ENCODE assay signal across 14 cellular contexts in genomic region chr1:3481836-3482589, GRCh38. TPM values are rescaled to one million over a fixed set of nuclear protein-coding genes. Genes with fewer than 3 reads are reported as not detected.
DNase-seq lines count a peak whose midpoint lies in the region; ATAC-seq and TF ChIP-seq lines count a peak whose summit lies in the region.
"Had no signal": no experiment of that assay in that cellular context is flagged by ENCODE, and none has a peak within 500 bp of the region (broad histone marks: within the 10 kb centered on the region; RNA-seq: fewer than 3 reads in every experiment).

No MANE protein-coding gene starts in this region.

- no peak overlapping the region for H3K27ac ChIP-seq in testis
- H3K27ac ChIP-seq: neural progenitor cell had no signal

- peak; percentile 19 for DNase-seq in activated CD4-positive, alpha-beta memory T cell treated with anti-CD3 and anti-CD28 coated beads for 36 hours
- no peak for DNase-seq in activated CD4-positive, alpha-beta memory T cell treated with anti-CD3 and anti-CD28 coated beads, Interleukin-2, amount 10 ng/mL, durations not matched to agents 7 days and 5 days
- DNase-seq in RPMI7951 (ENCODE audit: low read depth) = peak; percentile 47
- DNase-seq in testis = peak; percentile 46
- no peak for DNase-seq in NCI-H2196 treated with DMSO at 0.1 percent for 48 hours (lab: John Stamatoyannopoulos, UW; ENCODE audit: unreplicated experiment)
- DNase-seq: activated CD4-positive, alpha-beta T cell treated with anti-CD3 and anti-CD28 coated beads, Interleukin-2, amount 10 ng/mL, durations not matched to agents 24 days and 14 days; activated naive CD4-positive, alpha-beta T cell treated with Interleukin-2 at 50 U/mL for 16 hours; NCI-H510A treated with DMSO at 0.1 percent for 48 hours had no signal

- CTCF ChIA-PET in activated CD4-positive, alpha-beta memory T cell treated with anti-CD3 and anti-CD28 coated beads for 36 hours (lab: Charles Lee) = interaction anchor here (1.1 to 1.9 kb wide), 3 partner anchors 29 to 146 kb away, joined by 3 to 12 read pairs (median 8); no protein-coding TSS in a partner anchor
- CTCF ChIA-PET in activated CD4-positive, alpha-beta memory T cell treated with anti-CD3 and anti-CD28 coated beads, Interleukin-2, amount 10 ng/mL, durations not matched to agents 7 days and 5 days (lab: Charles Lee) = no interaction called here

- no peak overlapping the region for H3K27ac Mint-ChIP-seq in activated CD4-positive, alpha-beta memory T cell treated with anti-CD3 and anti-CD28 coated beads for 36 hours
- H3K27ac Mint-ChIP-seq in activated CD4-positive, alpha-beta memory T cell treated with anti-CD3 and anti-CD28 coated beads, Interleukin-2, amount 10 ng/mL, durations not matched to agents 7 days and 5 days = no peak overlapping the region
- H3K27ac Mint-ChIP-seq: activated CD4-positive, alpha-beta T cell treated with anti-CD3 and anti-CD28 coated beads, Interleukin-2, amount 10 ng/mL, durations not matched to agents 24 days and 14 days; neural progenitor cell; type B pancreatic cell had no signal

- no peak overlapping the region for H3K4me3 ChIP-seq in testis
- H3K4me3 ChIP-seq: neural progenitor cell had no signal

- TF ChIP-seq POLR2A in testis (IDR thresholded peaks at IDR 0.05) = no peak

- H3K36me3 ChIP-seq in testis (ENCODE audit: low read depth, missing control alignments) = no peaks in the 10 kb centered on the region
- H3K36me3 ChIP-seq: neural progenitor cell had no signal

- WGBS in testis, 2 donors = 63 to 69% methylated on average over 3 to 29 of the region's 29 CpGs

- no peaks in the 10 kb centered on the region for H3K27me3 Mint-ChIP-seq in activated CD4-positive, alpha-beta memory T cell treated with anti-CD3 and anti-CD28 coated beads for 36 hours
- H3K27me3 Mint-ChIP-seq in activated CD4-positive, alpha-beta memory T cell treated with anti-CD3 and anti-CD28 coated beads, Interleukin-2, amount 10 ng/mL, durations not matched to agents 7 days and 5 days = no peaks in the 10 kb centered on the region
- H3K27me3 Mint-ChIP-seq: activated CD4-positive, alpha-beta T cell treated with anti-CD3 and anti-CD28 coated beads, Interleukin-2, amount 10 ng/mL, durations not matched to agents 24 days and 14 days; type B pancreatic cell had no signal

- no peak for TF ChIP-seq CTCF in testis (IDR thresholded peaks at IDR 0.05)

- H3K36me3 Mint-ChIP-seq in activated CD4-positive, alpha-beta memory T cell treated with anti-CD3 and anti-CD28 coated beads for 36 hours = no peaks in the 10 kb centered on the region
- H3K36me3 Mint-ChIP-seq in activated CD4-positive, alpha-beta memory T cell treated with anti-CD3 and anti-CD28 coated beads, Interleukin-2, amount 10 ng/mL, durations not matched to agents 7 days and 5 days (ENCODE audit: low read depth) = no peaks in the 10 kb centered on the region
- H3K36me3 Mint-ChIP-seq: neural progenitor cell, type B pancreatic cell had no signal

- intact Hi-C loops in activated CD4-positive, alpha-beta memory T cell treated with anti-CD3 and anti-CD28 coated beads for 36 hours (cut with micrococcal nuclease) = loop anchor here (2.0 kb wide), 1 partner anchor 29 kb away; no protein-coding TSS in a partner anchor
- intact Hi-C loops in testis (cut with DNase I; ENCODE audit: low total_unique reads) = no loop called here

- H3K4me3 Mint-ChIP-seq in activated CD4-positive, alpha-beta memory T cell treated with anti-CD3 and anti-CD28 coated beads for 36 hours = no peak overlapping the region
- H3K4me3 Mint-ChIP-seq in activated CD4-positive, alpha-beta memory T cell treated with anti-CD3 and anti-CD28 coated beads, Interleukin-2, amount 10 ng/mL, durations not matched to agents 7 days and 5 days = no peak overlapping the region
- H3K4me3 Mint-ChIP-seq: activated CD4-positive, alpha-beta T cell treated with anti-CD3 and anti-CD28 coated beads, Interleukin-2, amount 10 ng/mL, durations not matched to agents 24 days and 14 days; central memory CD8-positive, alpha-beta T cell; neural progenitor cell; type B pancreatic cell had no signal

- no peaks in the 10 kb centered on the region for H3K9me3 ChIP-seq in testis

- no peaks in the 10 kb centered on the region for H3K4me1 Mint-ChIP-seq in activated CD4-positive, alpha-beta memory T cell treated with anti-CD3 and anti-CD28 coated beads for 36 hours (ENCODE audit: low read depth)
- no peaks in the 10 kb centered on the region for H3K4me1 Mint-ChIP-seq in activated CD4-positive, alpha-beta memory T cell treated with anti-CD3 and anti-CD28 coated beads, Interleukin-2, amount 10 ng/mL, durations not matched to agents 7 days and 5 days
- H3K4me1 Mint-ChIP-seq: activated CD4-positive, alpha-beta T cell treated with anti-CD3 and anti-CD28 coated beads, Interleukin-2, amount 10 ng/mL, durations not matched to agents 24 days and 14 days; central memory CD8-positive, alpha-beta T cell; neural progenitor cell had no signal

- H3K27me3 ChIP-seq in testis = no peaks in the 10 kb centered on the region
- H3K27me3 ChIP-seq: neural progenitor cell had no signal

- ATAC-seq in esophagus mucosa = peak; percentile 87
- ATAC-seq in HG03342 (IDR thresholded peaks at IDR 0.05; ENCODE audit: unreplicated experiment) = no peak
- ATAC-seq in HG02885 (IDR thresholded peaks at IDR 0.05; ENCODE audit: poor library complexity, unreplicated experiment) = no peak

- POLR2A ChIA-PET in activated CD4-positive, alpha-beta memory T cell treated with anti-CD3 and anti-CD28 coated beads for 36 hours (lab: Charles Lee) = no interaction called here
- POLR2A ChIA-PET in activated CD4-positive, alpha-beta memory T cell treated with anti-CD3 and anti-CD28 coated beads, Interleukin-2, amount 10 ng/mL, durations not matched to agents 7 days and 5 days (lab: Charles Lee) = no interaction called here

- no peaks in the 10 kb centered on the region for H3K9me3 Mint-ChIP-seq in activated CD4-positive, alpha-beta memory T cell treated with anti-CD3 and anti-CD28 coated beads for 36 hours
- no peaks in the 10 kb centered on the region for H3K9me3 Mint-ChIP-seq in activated CD4-positive, alpha-beta memory T cell treated with anti-CD3 and anti-CD28 coated beads, Interleukin-2, amount 10 ng/mL, durations not matched to agents 7 days and 5 days
- H3K9me3 Mint-ChIP-seq: activated CD4-positive, alpha-beta T cell treated with anti-CD3 and anti-CD28 coated beads, Interleukin-2, amount 10 ng/mL, durations not matched to agents 24 days and 14 days; central memory CD8-positive, alpha-beta T cell; type B pancreatic cell had no signal

- peaks cover 8% of the 10 kb centered on the region for H3K4me1 ChIP-seq in testis
- H3K4me1 ChIP-seq: neural progenitor cell had no signal

RNA-seq across cellular contexts. Expression of gene ARHGEF16, which starts 27.5 kb away (rescaled TPM):
- total RNA-seq in activated CD4-positive, alpha-beta memory T cell treated with anti-CD3 and anti-CD28 coated beads for 36 hours = under 1 TPM; 0.17 to 0.24 TPM
- not detected for total RNA-seq in activated CD4-positive, alpha-beta memory T cell treated with anti-CD3 and anti-CD28 coated beads, Interleukin-2, amount 10 ng/mL, durations not matched to agents 7 days and 5 days
- total RNA-seq in RPMI7951 (2014; rRNA removed; shearing (Covaris generic)) = not detected in 2 replicates
- total RNA-seq in esophagus mucosa (19.9 TPM), testis (10 to 100 TPM; 17.1 to 25.7 TPM)
- polyA plus RNA-seq in testis (ENCODE audit: insufficient read depth, low read depth, low replicate concordance) = 5.7 TPM
- total RNA-seq: activated CD4-positive, alpha-beta T cell treated with anti-CD3 and anti-CD28 coated beads, Interleukin-2, amount 10 ng/mL, durations not matched to agents 24 days and 14 days had no signal

Comparison
In these comparisons a context has a peak if more than half of its experiments do, and no peak if none do; other contexts are left out.
1. DNase-seq: peak in activated CD4-positive, alpha-beta memory T cell treated with anti-CD3 and anti-CD28 coated beads for 36 hours (single experiment), RPMI7951 (single experiment) and testis (single experiment); none in activated CD4-positive, alpha-beta memory T cell treated with anti-CD3 and anti-CD28 coated beads, Interleukin-2, amount 10 ng/mL, durations not matched to agents 7 days and 5 days (single experiment) and NCI-H2196 treated with DMSO at 0.1 percent for 48 hours (single experiment).
2. RNA of gene ARHGEF16, which starts 27.5 kb away (total RNA-seq): 17.1 to 25.7 TPM in testis and 19.9 TPM in esophagus mucosa (single experiment); 0.17 to 0.24 TPM in activated CD4-positive, alpha-beta memory T cell treated with anti-CD3 and anti-CD28 coated beads for 36 hours, not detected in activated CD4-positive, alpha-beta memory T cell treated with anti-CD3 and anti-CD28 coated beads, Interleukin-2, amount 10 ng/mL, durations not matched to agents 7 days and 5 days and not detected in RPMI7951; every median in the first group is over 10 times any median in the second.